In the genomic region with DNA sequence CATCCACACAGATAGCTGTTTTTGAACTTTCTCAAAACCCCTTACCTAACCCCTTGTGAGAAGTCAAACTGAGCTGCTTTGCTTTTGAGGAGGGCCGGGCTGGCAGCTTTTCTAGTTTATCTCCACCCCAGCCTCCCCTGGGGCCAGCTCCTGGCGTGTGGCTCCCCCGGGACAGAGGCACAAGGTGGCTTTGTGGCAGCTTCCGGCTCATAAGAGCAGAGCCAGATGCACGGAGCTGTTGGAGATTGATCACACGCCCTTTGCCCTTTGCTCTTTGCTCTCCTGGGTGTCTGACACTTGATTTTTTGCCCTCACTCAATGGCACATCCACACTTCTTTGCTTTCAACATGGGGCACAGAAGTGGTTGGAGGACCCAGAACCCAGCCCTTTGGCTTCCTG, we compare ENCODE assay signal across 1 cellular context.
TF ChIP-seq lines count a peak whose summit lies in the region.

No MANE protein-coding gene starts in this region.

TF ChIP-seq in H1, 55 proteins besides CTCF, POLR2A, EP300 and RAD21:
- TF ChIP-seq CBX8 (IDR thresholded peaks at IDR 0.05; ENCODE audit: borderline replicate concordance, low read depth, low read length) = no peak
- no peak for TF ChIP-seq SIRT6 (IDR thresholded peaks at IDR 0.05; ENCODE audit: low read length)
- TF ChIP-seq, protein P1, sequence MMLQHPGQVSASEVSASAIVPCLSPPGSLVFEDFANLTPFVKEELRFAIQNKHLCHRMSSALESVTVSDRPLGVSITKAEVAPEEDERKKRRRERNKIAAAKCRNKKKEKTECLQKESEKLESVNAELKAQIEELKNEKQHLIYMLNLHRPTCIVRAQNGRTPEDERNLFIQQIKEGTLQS (IDR thresholded peaks at IDR 0.05; ENCODE audit: insufficient read depth, low read depth, low read length) = no peak
- no peak for TF ChIP-seq CHD1 (IDR thresholded peaks at IDR 0.05; ENCODE audit: low read depth, low read length)
- TF ChIP-seq SAP30 (IDR thresholded peaks at IDR 0.05; ENCODE audit: insufficient read depth, insufficient replicate concordance, low read length) = no peak
TF ChIP-seq in H1: peak in this region for 0.
